9 cellular contexts compared by ENCODE assay signal in the genomic region with DNA sequence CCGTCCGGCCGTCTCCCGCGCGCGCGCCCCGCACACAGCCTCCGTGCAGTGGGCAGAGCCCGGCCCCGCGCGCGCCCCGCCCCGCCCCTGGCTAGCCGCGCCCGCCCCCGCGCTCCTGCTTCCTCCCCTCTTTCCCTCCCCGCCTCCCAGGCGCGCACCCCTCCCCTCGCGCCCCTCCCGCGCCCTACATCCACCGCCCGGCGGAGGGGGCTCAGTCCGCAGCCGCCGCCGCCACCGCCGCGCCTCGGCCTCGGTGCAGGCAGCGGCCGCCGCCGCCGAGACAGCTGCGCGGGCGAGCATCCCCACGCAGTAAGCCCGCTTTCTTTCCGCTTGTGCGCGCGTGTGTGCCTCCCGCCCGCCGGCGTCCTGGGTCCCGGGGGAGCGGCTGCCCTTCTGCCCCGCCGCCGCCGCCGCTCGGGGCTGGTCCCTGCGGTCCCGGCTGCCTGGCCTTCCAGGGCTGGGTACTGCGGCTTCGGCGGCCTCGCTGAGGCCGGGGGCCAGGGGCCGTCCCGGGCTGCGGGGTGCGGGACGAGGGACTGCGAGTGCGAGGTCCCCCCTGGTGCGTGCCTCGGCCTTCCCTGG. TPM values are rescaled to one million over a fixed set of nuclear protein-coding genes. Genes with fewer than 3 reads are reported as not detected.
A peak's percentile ranks its signal among the peaks of the same experiment; 100 is the strongest.
DNase-seq lines count a peak whose midpoint lies in the region; ATAC-seq and TF ChIP-seq lines count a peak whose summit lies in the region.
"Had no signal": no experiment of that assay in that cellular context is flagged by ENCODE, and none has a peak within 500 bp of the region (broad histone marks: within the 10 kb centered on the region; RNA-seq: fewer than 3 reads in every experiment).

Gene FHL1, plus strand, starts transcription at position 214 of the 582 bp plus-strand sequence.

- H3K9me3 ChIP-seq in thymus (ENCODE audit: control insufficient read depth), result no peaks in the 10 kb centered on the region

- H3K4me1 Mint-ChIP-seq in nephron progenitor cell, result peaks cover 20% of the 10 kb centered on the region

- peak within 1 kb of the TSS; percentile 86 for H3K4me3 Mint-ChIP-seq in nephron progenitor cell

- DNase-seq in DMS 273 (lab: John Stamatoyannopoulos, UW; ENCODE audit: unreplicated experiment) (peak; percentile 86), DMS 273 treated with DMSO at 0.1 percent for 48 hours (lab: John Stamatoyannopoulos, UW) (no peak), NCI-H82 treated with DMSO at 0.1 percent for 48 hours (lab: John Stamatoyannopoulos, UW; ENCODE audit: unreplicated experiment) (peak; percentile 36), fibroblast of villous mesenchyme (ENCODE audit: low read depth) (no peak), nephron progenitor cell (peak; percentile 72)
- DNase-seq in activated T-helper 9 cell treated with anti-CD3 and anti-CD28 coated beads, Interleukin-2, amount 50 U/mL, for 16 hours (ENCODE audit: low read depth), result peak; percentile 53

- H3K36me3 ChIP-seq in thymus (ENCODE audit: control insufficient read depth, insufficient read depth), result no peaks in the 10 kb centered on the region

- no peaks in the 10 kb centered on the region for H3K4me1 ChIP-seq in thymus (ENCODE audit: control insufficient read depth, insufficient read depth, low read length)

- WGBS in thymus, result under 1% methylated on average over 62 of the region's 83 CpGs

- H3K4me3 ChIP-seq in fibroblast of villous mesenchyme (ENCODE audit: low read depth, low read length) (peak within 1 kb of the TSS; percentile 64), thymus (ENCODE audit: low read length) (peak within 1 kb of the TSS; percentile 58)

- H3K27me3 ChIP-seq in thymus (ENCODE audit: control insufficient read depth, insufficient read depth), result no peaks in the 10 kb centered on the region

- H3K36me3 Mint-ChIP-seq in nephron progenitor cell (ENCODE audit: low read depth), result peaks cover 5% of the 10 kb centered on the region

- peak within 1 kb of the TSS; percentile 48 for H3K27ac Mint-ChIP-seq in nephron progenitor cell

- no peak for ATAC-seq in HG03196 (IDR thresholded peaks at IDR 0.05; ENCODE audit: unreplicated experiment)

- no peak within 1 kb of the TSS for H3K27ac ChIP-seq in thymus (ENCODE audit: low read depth)
- H3K27ac ChIP-seq: 22Rv1 had no signal

- peaks cover 64% of the 10 kb centered on the region for H3K9me3 Mint-ChIP-seq in nephron progenitor cell

- TF ChIP-seq CTCF in fibroblast of villous mesenchyme (IDR thresholded peaks at IDR 0.05; ENCODE audit: insufficient read depth, low read depth, low read length) (no peak), nephron progenitor cell (IDR thresholded peaks at IDR 0.05) (no peak)

- H3K27me3 Mint-ChIP-seq in nephron progenitor cell (ENCODE audit: low read depth, poor library complexity), result peaks cover 23% of the 10 kb centered on the region

RNA-seq across cellular contexts. Expression of gene FHL1, which starts in this region (rescaled TPM):
- total RNA-seq in fibroblast of villous mesenchyme, result 69.6 and 104 TPM in 2 replicates
- polyA plus RNA-seq in thymus, result 88.1 TPM

Comparison
In these comparisons a context has a peak if more than half of its experiments do, and no peak if none do; other contexts are left out.
1. DNase-seq: peak in DMS 273 (single experiment), NCI-H82 treated with DMSO at 0.1 percent for 48 hours (single experiment), activated T-helper 9 cell treated with anti-CD3 and anti-CD28 coated beads, Interleukin-2, amount 50 U/mL, for 16 hours (single experiment) and nephron progenitor cell (single experiment); none in DMS 273 treated with DMSO at 0.1 percent for 48 hours (single experiment) and fibroblast of villous mesenchyme (single experiment).